In genomic region chr13:107900775-107901174, GRCh38 we compare ENCODE assay signal across 33 cellular contexts.
DNase-seq lines count a peak whose midpoint lies in the region; ATAC-seq, FAIRE-seq and TF ChIP-seq lines count a peak whose summit lies in the region.
"Had no signal": no experiment of that assay in that cellular context is flagged by ENCODE, and none has a peak within 500 bp of the region (broad histone marks: within the 10 kb centered on the region; RNA-seq: fewer than 3 reads in every experiment).

No MANE protein-coding gene starts in this region.

- H3K4me3 ChIP-seq in AG04450 (ENCODE audit: low read depth, low read length) (no peak overlapping the region), K562 (no peak overlapping the region), fibroblast of pulmonary artery (replicated peaks; ENCODE audit: low read depth, low read length) (no peak overlapping the region)
- no peak overlapping the region for H3K4me3 ChIP-seq in effector memory CD4-positive, alpha-beta T cell (ENCODE audit: insufficient read depth, low read depth, low read length, poor library complexity, severe bottlenecking)
- H3K4me3 ChIP-seq: prostate gland, SJCRH30, stomach, thyroid gland, vagina had no signal

- peak; percentile 49 for ATAC-seq in K562
- ATAC-seq: sciatic nerve had no signal

- no peak for TF ChIP-seq POLR2A in K562 (conservative IDR thresholded peaks at IDR 0.05)

- POLR2A ChIA-PET in AG04450 (lab: Yijun Ruan, JAX) = no interaction called here
- POLR2A ChIA-PET in K562 (lab: Yijun Ruan, JAX) = interaction anchor here (1.2 to 4.6 kb wide), 5 partner anchors 11 to 19 kb away, joined by 4 to 61 read pairs (median 12); no protein-coding TSS in a partner anchor

- TF ChIP-seq RAD21 in K562 (CRISPR knock-in tag; conservative IDR thresholded peaks at IDR 0.05 in 1 of 2, IDR thresholded peaks at IDR 0.05 in 1 of 2) = no peak

- peaks cover 0 to 26% of the 10 kb centered on the region in 2 experiments; a peak in 3 of 5 replicates for H3K4me1 ChIP-seq in K562 (replicated peaks in 1 of 2; ENCODE audit: control insufficient read depth in 2 of 2, insufficient read depth in 2 of 2, low read length in 2 of 2)
- H3K4me1 ChIP-seq in effector memory CD4-positive, alpha-beta T cell (ENCODE audit: control insufficient read depth, insufficient read depth, low read length, poor library complexity, severe bottlenecking) = no peaks in the 10 kb centered on the region
- H3K4me1 ChIP-seq: prostate gland, SJCRH30, stomach, thyroid gland, vagina had no signal

- peak; percentile 6 for FAIRE-seq in K562 (lab: Jason Lieb, UNC)
- FAIRE-seq: endometrium, GM18507, keratinocyte had no signal

- H3K27ac ChIP-seq in AG04450 (ENCODE audit: low read depth, low read length) (no peak overlapping the region), K562 (ENCODE audit: extremely low read depth, low read depth, low read length) (peak overlapping the region; percentile 19; the same call in 1 of the 3 replicates)
- H3K27ac ChIP-seq in effector memory CD4-positive, alpha-beta T cell (ENCODE audit: insufficient read depth, low read length, poor library complexity, severe bottlenecking) = no peak overlapping the region
- H3K27ac ChIP-seq: prostate gland, SJCRH30, stomach, thyroid gland, vagina had no signal

- H3K27me3 ChIP-seq in AG04450 (ENCODE audit: control insufficient read depth, insufficient read depth, low read length) (no peaks in the 10 kb centered on the region), K562 (ENCODE audit: control insufficient read depth in 2 of 2, insufficient read depth in 2 of 2, low read length in 2 of 2) (no peaks in the 10 kb centered on the region)
- no peaks in the 10 kb centered on the region for H3K27me3 ChIP-seq in effector memory CD4-positive, alpha-beta T cell (replicated peaks; ENCODE audit: control insufficient read depth, insufficient read depth, low read length, poor library complexity, severe bottlenecking)
- H3K27me3 ChIP-seq: SJCRH30, stomach, thyroid gland, vagina had no signal

- no peaks in the 10 kb centered on the region for H4K20me1 ChIP-seq in K562 (replicated peaks; ENCODE audit: control insufficient read depth, insufficient read depth, low read length)

- TF ChIP-seq CTCF in AG04450 (IDR thresholded peaks at IDR 0.05; ENCODE audit: low read depth, low read length) = no peak
- TF ChIP-seq CTCF in K562 (IDR thresholded peaks at IDR 0.05 in 2 of 3, conservative IDR thresholded peaks at IDR 0.05 in 1 of 3; ENCODE audit: insufficient read depth in 2 of 3, low read depth in 1 of 3, low read length in 3 of 3) = no peak
- TF ChIP-seq CTCF in fibroblast of pulmonary artery (IDR thresholded peaks at IDR 0.05; ENCODE audit: low read length, missing control alignments) = no peak

- no TSS peak for BruUV-seq in K562 (replicated peaks; lab: Mats Ljungman, UMichigan)

- no peaks in the 10 kb centered on the region for H3K9me1 ChIP-seq in K562 (ENCODE audit: control insufficient read depth, insufficient read depth, low read length)

- no peak overlapping the region; the same call in 1 of the 2 replicates for H3K4me2 ChIP-seq in K562 (ENCODE audit: insufficient read depth, low read length)

- WGBS in K562 (ENCODE audit: insufficient coverage, low coverage, missing lambda C conversion rate) = 11% methylated on average over 2 of the region's 2 CpGs

- H3K79me2 ChIP-seq in K562 (ENCODE audit: control insufficient read depth, insufficient read depth, low read length) = peaks cover 54% of the 10 kb centered on the region

- peak; percentile 26 for DNase-seq in AG04450 (ENCODE audit: low read depth, low spot score)
- DNase-seq in NCI-H226 = peak; percentile 31
- peak in 3 of 4 experiments; percentile 53 to 73 (median 55) for DNase-seq in K562 (ENCODE audit: extremely low read depth in 1 of 4, low spot score in 3 of 4)
- DNase-seq in fibroblast of pulmonary artery (ENCODE audit: low read depth) = peak; percentile 50
- DNase-seq in activated T-cell treated with anti-CD3 and anti-CD28 coated beads, Interleukin-2, amount 50 U/mL, for 1 hour = no peak
- no peak for DNase-seq in germinal center (ENCODE audit: low spot score)
- no peak for DNase-seq in effector memory CD4-positive, alpha-beta T cell
- no peak for DNase-seq in SHP77 (lab: John Stamatoyannopoulos, UW)
- DNase-seq: activated CD4-positive, alpha-beta T cell treated with anti-CD3 and anti-CD28 coated beads for 48 hours; activated naive CD4-positive, alpha-beta T cell treated with anti-CD3 and anti-CD28 coated beads, Interleukin-2, amount 50 U/mL, for 16 hours; AML-193; Calu3; CD4-positive, CD25-positive, alpha-beta regulatory T cell; H7; head of caudate nucleus; Kasumi-1; midbrain; naive B cell; NCI-H1436; NCI-H748 treated with DMSO at 0.1 percent for 48 hours; SJCRH30; stimulated activated CD4-positive, alpha-beta T cell treated with anti-CD3 and anti-CD28 coated beads, Interleukin-12 subunit alpha, Interleukin-12 subunit beta, amount 100 ng/mL, for 4 hours; stimulated activated CD4-positive, alpha-beta T cell treated with anti-CD3 and anti-CD28 coated beads, Interleukin-2, amount 100 ng/mL, for 48 hours; stomach; SW 1271; T-helper 9 cell; thyroid gland had no signal

- intact Hi-C loops in K562 (cut with micrococcal nuclease) = loop anchor here (1.0 to 5.0 kb wide), 2 partner anchors 17 to 92 kb away; no protein-coding TSS in a partner anchor

- no peak for TF ChIP-seq EP300 in K562 (IDR thresholded peaks at IDR 0.05; ENCODE audit: low read length)

- H3K9me3 ChIP-seq in AG04450 (ENCODE audit: control insufficient read depth, insufficient read depth, low read length) (peaks cover 5% of the 10 kb centered on the region), K562 (replicated peaks; ENCODE audit: control insufficient read depth, insufficient read depth, low read depth, low read length) (peaks cover 12% of the 10 kb centered on the region)
- H3K9me3 ChIP-seq in effector memory CD4-positive, alpha-beta T cell (ENCODE audit: control insufficient read depth, low read length) = no peaks in the 10 kb centered on the region
- H3K9me3 ChIP-seq: prostate gland, SJCRH30, stomach, thyroid gland, vagina had no signal

- peaks cover 14% of the 10 kb centered on the region; the same call in 2 of the 3 replicates for H3K36me3 ChIP-seq in K562 (ENCODE audit: control insufficient read depth, insufficient read depth, low read length)
- no peaks in the 10 kb centered on the region for H3K36me3 ChIP-seq in effector memory CD4-positive, alpha-beta T cell (ENCODE audit: control insufficient read depth, insufficient read depth, low read length)
- H3K36me3 ChIP-seq: prostate gland, SJCRH30, stomach, thyroid gland, vagina had no signal

- no peak overlapping the region for H3K9ac ChIP-seq in K562 (ENCODE audit: insufficient read depth in 1 of 2, low read depth in 2 of 2, low read length in 2 of 2)

- in situ Hi-C loops in K562 (cut with MboI) = no loop called here

- peak overlapping the region; percentile 32 for H2AFZ ChIP-seq in K562 (ENCODE audit: low read depth, low read length)

- CTCF ChIA-PET in AG04450 (lab: Charles Lee) (interaction anchor here (1.6 kb wide), 1 partner anchor 255 kb away, joined by 5 read pairs; no protein-coding TSS in a partner anchor), K562 (lab: Yijun Ruan, JAX; ENCODE audit: low intra/inter-chr PET ratio) (no interaction called here)

TF ChIP-seq in K562, 482 proteins besides CTCF, POLR2A, EP300 and RAD21:
- TF ChIP-seq HBP1 (CRISPR knock-in tag; IDR thresholded peaks at IDR 0.05) = no peak
- no peak for TF ChIP-seq ZFP1 (CRISPR knock-in tag; IDR thresholded peaks at IDR 0.05)
- TF ChIP-seq PRMT5 (CRISPR knock-in tag; IDR thresholded peaks at IDR 0.05) = no peak
- no peak for TF ChIP-seq TGIF2 (CRISPR knock-in tag; IDR thresholded peaks at IDR 0.05)
- no peak for TF ChIP-seq CREM (IDR thresholded peaks at IDR 0.05; ENCODE audit: low read depth)

Comparison
In these comparisons a context has a peak if more than half of its experiments do, and no peak if none do; other contexts are left out.
1. DNase-seq: peak in AG04450 (single experiment), NCI-H226 (single experiment), K562 (3 of 4) and fibroblast of pulmonary artery (single experiment); none in activated T-cell treated with anti-CD3 and anti-CD28 coated beads, Interleukin-2, amount 50 U/mL, for 1 hour (single experiment), germinal center (single experiment), effector memory CD4-positive, alpha-beta T cell (0 of 3) and SHP77 (0 of 2).